ENCODE assay signal across 10 cellular contexts in the genomic region with DNA sequence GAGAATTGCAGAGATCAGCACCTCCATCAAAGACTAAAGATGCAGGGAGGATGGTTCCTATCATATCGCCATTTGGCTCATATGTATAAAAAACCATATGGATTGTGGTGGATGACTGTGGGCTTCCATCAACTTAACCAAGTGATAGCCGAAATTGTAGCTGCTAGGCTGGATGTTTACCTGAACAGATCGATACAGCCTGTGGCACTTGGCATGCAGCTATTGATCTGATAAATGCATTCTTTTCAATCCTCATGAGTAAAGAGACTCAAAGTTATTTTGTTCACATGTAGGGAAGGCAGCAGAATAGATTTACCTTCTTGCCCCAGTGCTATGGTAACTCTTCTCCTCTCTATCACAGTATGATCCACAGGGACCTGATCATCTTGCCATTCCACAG.
"Had no signal": no experiment of that assay in that cellular context is flagged by ENCODE, and none has a peak within 500 bp of the region (broad histone marks: within the 10 kb centered on the region; RNA-seq: fewer than 3 reads in every experiment).

No MANE protein-coding gene starts in this region.

- ATAC-seq: HCT116, K562 had no signal

- H3K36me3 ChIP-seq: HAP-1 had no signal

- H3K9me3 ChIP-seq: HAP-1 had no signal

- H3K4me3 ChIP-seq: GM23248, HAP-1, K562 had no signal

- DNase-seq: GM23248, GOT3, H7, HFFc6, IMR-90, KG1 had no signal

- H3K27ac ChIP-seq: GM23248, HL-60 had no signal
